24 cellular contexts compared by ENCODE assay signal in genomic region chr19:16949496-16950023, GRCh38.
"Had no signal": no experiment of that assay in that cellular context is flagged by ENCODE, and none has a peak within 500 bp of the region (broad histone marks: within the 10 kb centered on the region; RNA-seq: fewer than 3 reads in every experiment).

No MANE protein-coding gene starts in this region.

- H3K4me1 Mint-ChIP-seq: activated CD4-positive, alpha-beta T cell treated with anti-CD3 and anti-CD28 coated beads for 36 hours; activated naive CD4-positive, alpha-beta T cell treated with anti-CD3 and anti-CD28 coated beads, Interleukin-2, amount 10 ng/mL, durations not matched to agents 7 days and 5 days; activated naive CD8-positive, alpha-beta T cell treated with anti-CD3 and anti-CD28 coated beads, Interleukin-2, amount 10 ng/mL, durations not matched to agents 7 days and 5 days; activated T-helper 17 cell treated with anti-CD3 and anti-CD28 coated beads, Interleukin-2, amount 50 U/mL, for 72 hours had no signal

- H3K27me3 Mint-ChIP-seq: activated naive CD4-positive, alpha-beta T cell treated with anti-CD3 and anti-CD28 coated beads, Interleukin-2, amount 10 ng/mL, durations not matched to agents 7 days and 5 days; activated T-helper 17 cell treated with anti-CD3 and anti-CD28 coated beads, Interleukin-2, amount 50 U/mL, for 72 hours had no signal

- ATAC-seq: activated CD4-positive, alpha-beta T cell treated with anti-CD3 and anti-CD28 coated beads for 36 hours; activated CD8-positive, alpha-beta T cell treated with anti-CD3 and anti-CD28 coated beads for 36 hours; activated T-helper 17 cell treated with anti-CD3 and anti-CD28 coated beads, Interleukin-2, amount 50 U/mL, for 72 hours; Right ventricle myocardium inferior had no signal

- DNase-seq: activated CD4-positive, alpha-beta T cell treated with anti-CD3 and anti-CD28 coated beads for 36 hours; activated CD4-positive, CD25-positive, alpha-beta regulatory T cell; activated CD8-positive, alpha-beta T cell treated with anti-CD3 and anti-CD28 coated beads for 36 hours; activated gamma-delta T cell; activated naive CD4-positive, alpha-beta T cell treated with anti-CD3 and anti-CD28 coated beads, Interleukin-2, amount 10 ng/mL, durations not matched to agents 7 days and 5 days; activated naive CD8-positive, alpha-beta T cell treated with anti-CD3 and anti-CD28 coated beads, Interleukin-2, amount 10 ng/mL, durations not matched to agents 7 days and 5 days; activated T-cell treated with anti-CD3 and anti-CD28 coated beads for 4 hours; activated T-cell treated with anti-CD3 and anti-CD28 coated beads, Interleukin-2, amount 50 U/mL, for 48 hours; anterior cingulate cortex; cerebellar nuclear complex; NCI-H1092 treated with DMSO at 0.1 percent for 48 hours; NCI-H1417 treated with DMSO at 0.1 percent for 48 hours; NCI-H1694; NCI-H2029; NCI-H2107; NCI-H2171 treated with DMSO at 0.1 percent for 48 hours; NCI-H226; NCI-H526 treated with DMSO at 0.1 percent for 48 hours; NCI-H82; SJCRH30; SK-N-SH; T-helper 1 cell had no signal

- H3K36me3 Mint-ChIP-seq: activated naive CD4-positive, alpha-beta T cell treated with anti-CD3 and anti-CD28 coated beads, Interleukin-2, amount 10 ng/mL, durations not matched to agents 7 days and 5 days; activated naive CD8-positive, alpha-beta T cell treated with anti-CD3 and anti-CD28 coated beads, Interleukin-2, amount 10 ng/mL, durations not matched to agents 7 days and 5 days had no signal

- H3K27ac Mint-ChIP-seq: activated CD4-positive, alpha-beta T cell treated with anti-CD3 and anti-CD28 coated beads for 36 hours; activated CD8-positive, alpha-beta T cell treated with anti-CD3 and anti-CD28 coated beads for 36 hours; activated naive CD4-positive, alpha-beta T cell treated with anti-CD3 and anti-CD28 coated beads, Interleukin-2, amount 10 ng/mL, durations not matched to agents 7 days and 5 days; activated naive CD8-positive, alpha-beta T cell treated with anti-CD3 and anti-CD28 coated beads, Interleukin-2, amount 10 ng/mL, durations not matched to agents 7 days and 5 days; activated T-helper 17 cell treated with anti-CD3 and anti-CD28 coated beads, Interleukin-2, amount 50 U/mL, for 72 hours had no signal

- H3K4me3 Mint-ChIP-seq: activated CD4-positive, alpha-beta T cell treated with anti-CD3 and anti-CD28 coated beads for 36 hours; activated CD8-positive, alpha-beta T cell treated with anti-CD3 and anti-CD28 coated beads for 36 hours; activated naive CD4-positive, alpha-beta T cell treated with anti-CD3 and anti-CD28 coated beads, Interleukin-2, amount 10 ng/mL, durations not matched to agents 7 days and 5 days; activated naive CD8-positive, alpha-beta T cell treated with anti-CD3 and anti-CD28 coated beads, Interleukin-2, amount 10 ng/mL, durations not matched to agents 7 days and 5 days; activated T-helper 17 cell treated with anti-CD3 and anti-CD28 coated beads, Interleukin-2, amount 50 U/mL, for 72 hours had no signal

- H3K9me3 Mint-ChIP-seq: activated CD8-positive, alpha-beta T cell treated with anti-CD3 and anti-CD28 coated beads for 36 hours; activated T-helper 17 cell treated with anti-CD3 and anti-CD28 coated beads, Interleukin-2, amount 50 U/mL, for 72 hours had no signal
